Comparison of ENCODE assay signal across 9 cellular contexts in the genomic region with DNA sequence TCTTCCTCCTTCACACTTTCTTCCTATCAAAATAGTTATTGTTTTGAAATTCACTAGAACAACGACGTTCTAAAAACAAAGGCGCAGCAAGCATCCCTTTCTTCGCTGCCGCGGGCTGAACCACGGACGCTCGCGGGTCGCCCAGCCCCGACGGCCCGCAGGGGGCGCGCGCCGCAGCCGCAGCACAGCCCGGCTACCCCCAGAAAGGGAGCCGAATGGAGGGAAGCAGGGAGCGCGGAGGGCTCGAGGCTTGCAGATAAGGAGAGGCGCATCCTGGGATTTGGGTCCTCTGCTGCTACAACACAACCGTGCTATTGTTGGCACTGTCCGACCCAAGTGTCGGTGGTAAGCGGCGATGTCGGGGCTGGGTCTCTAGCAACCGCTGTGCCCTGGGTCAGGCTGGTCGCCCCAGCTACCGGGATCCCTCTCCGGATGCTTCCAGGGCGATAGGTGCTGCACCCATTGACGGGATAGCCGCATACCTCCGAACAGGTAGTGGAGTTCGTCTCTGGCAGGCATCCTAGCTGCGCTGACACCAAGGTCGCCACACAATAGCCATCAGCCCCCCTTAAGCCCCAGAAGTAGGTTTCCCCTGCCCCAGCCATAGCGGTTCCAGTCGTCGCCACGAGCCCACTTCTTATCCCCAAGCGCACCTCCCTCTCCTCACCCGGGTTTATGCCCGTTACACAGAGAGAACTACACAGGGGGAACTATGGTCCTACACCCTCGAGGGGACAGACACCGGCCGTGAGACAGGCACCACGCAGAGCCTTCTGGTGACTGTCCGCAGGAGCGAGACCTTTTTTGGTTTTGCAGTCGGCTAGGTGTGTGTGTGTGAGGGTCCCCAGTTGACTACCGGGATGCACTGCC. TPM values are rescaled to one million over a fixed set of nuclear protein-coding genes. Genes with fewer than 3 reads are reported as not detected.
DNase-seq lines count a peak whose midpoint lies in the region; ATAC-seq, FAIRE-seq and TF ChIP-seq lines count a peak whose summit lies in the region.
"Had no signal": no experiment of that assay in that cellular context is flagged by ENCODE, and none has a peak within 500 bp of the region (broad histone marks: within the 10 kb centered on the region; RNA-seq: fewer than 3 reads in every experiment).

No MANE protein-coding gene starts in this region.

- H3K27me3 ChIP-seq in ectodermal cell (ENCODE audit: control insufficient read depth, insufficient read depth, low read length, poor library complexity, severe bottlenecking) = peaks cover 84% of the 10 kb centered on the region
- peaks cover 91% of the 10 kb centered on the region for H3K27me3 ChIP-seq in neural progenitor cell

- no peak for DNase-seq in GM12864 (ENCODE audit: low read depth)
- DNase-seq in NCI-H748 (lab: John Stamatoyannopoulos, UW; ENCODE audit: unreplicated experiment) = peak; percentile 67
- peak; percentile 90 for DNase-seq in neural progenitor cell (ENCODE audit: low spot score)
- DNase-seq in HTR-8/SVneo (ENCODE audit: insufficient read length, low spot score) = no peak
- no peak for DNase-seq in A172 (ENCODE audit: low spot score)
- no peak for DNase-seq in COR-L47 (lab: John Stamatoyannopoulos, UW)

- ATAC-seq in GM18498 (IDR thresholded peaks at IDR 0.05; ENCODE audit: unreplicated experiment) = no peak

- H3K4me3 Mint-ChIP-seq in neural progenitor cell = peak overlapping the region; percentile 84

- no peak overlapping the region for H3K9ac ChIP-seq in neural progenitor cell

- peak overlapping the region; percentile 92 for H3K4me2 ChIP-seq in neural progenitor cell

- peaks cover 57% of the 10 kb centered on the region for H3K4me1 Mint-ChIP-seq in neural progenitor cell

- H3K27me3 Mint-ChIP-seq in neural progenitor cell (ENCODE audit: insufficient read depth, low read depth) = peaks cover 54% of the 10 kb centered on the region

- H2AFZ ChIP-seq in neural progenitor cell (replicated peaks) = no peak overlapping the region

- peaks cover 2% of the 10 kb centered on the region for H3K36me3 Mint-ChIP-seq in neural progenitor cell

- H3K27ac Mint-ChIP-seq in neural progenitor cell = no peak overlapping the region

- H3K9me3 Mint-ChIP-seq in neural progenitor cell = no peaks in the 10 kb centered on the region

- peaks cover 43% of the 10 kb centered on the region for H3K4me1 ChIP-seq in ectodermal cell (ENCODE audit: control insufficient read depth, insufficient read depth, low read length)
- peaks cover 35% of the 10 kb centered on the region for H3K4me1 ChIP-seq in neural progenitor cell

- H3K4me3 ChIP-seq in GM12864 (ENCODE audit: low read depth, low read length) (no peak overlapping the region), ectodermal cell (ENCODE audit: insufficient read depth, low read depth, low read length) (peak overlapping the region; percentile 29), neural progenitor cell (peak overlapping the region; percentile 50)
- H3K4me3 ChIP-seq: suprapubic skin had no signal

- peaks cover 23% of the 10 kb centered on the region for H3F3A ChIP-seq in neural progenitor cell (ENCODE audit: low read depth)

- H3K27ac ChIP-seq in ectodermal cell (ENCODE audit: insufficient read depth, low read depth, low read length, poor library complexity, severe bottlenecking) (no peak overlapping the region), neural progenitor cell (no peak overlapping the region)
- H3K27ac ChIP-seq: suprapubic skin had no signal

- H3K36me3 ChIP-seq in ectodermal cell (ENCODE audit: control insufficient read depth, insufficient read depth, low read length) (no peaks in the 10 kb centered on the region), neural progenitor cell (no peaks in the 10 kb centered on the region)
- H3K36me3 ChIP-seq: suprapubic skin had no signal

- WGBS in ectodermal cell, 2 experiments = 1 to 2% methylated on average over 57 of the region's 57 CpGs

- H3K79me2 ChIP-seq in neural progenitor cell (ENCODE audit: low read depth) = no peaks in the 10 kb centered on the region

- TF ChIP-seq CTCF in GM12864 (IDR thresholded peaks at IDR 0.05; ENCODE audit: low read depth, low read length, missing control alignments) = peak; percentile 50
- peak; percentile 97 for TF ChIP-seq CTCF in neural progenitor cell (IDR thresholded peaks at IDR 0.05)

- H3K9me3 ChIP-seq in ectodermal cell (ENCODE audit: control insufficient read depth, low read length) (no peaks in the 10 kb centered on the region), neural progenitor cell (ENCODE audit: low read depth) (no peaks in the 10 kb centered on the region)
- H3K9me3 ChIP-seq: suprapubic skin had no signal

- peaks cover 58% of the 10 kb centered on the region for H4K20me1 ChIP-seq in neural progenitor cell (ENCODE audit: low read depth)

- no peak for FAIRE-seq in HTR-8/SVneo (lab: Jason Lieb, UNC)

RNA-seq across cellular contexts. Expression of a gene that starts 6.0 kb away (rescaled TPM):
- polyA plus RNA-seq in ectodermal cell (2013, experiment 1 of 4) = 1.7 TPM
- polyA plus RNA-seq in ectodermal cell (2013, experiment 2 of 4) = 1.9 TPM
- 4.2 TPM for polyA plus RNA-seq in ectodermal cell (2013, experiment 3 of 4)
- polyA plus RNA-seq in ectodermal cell (2013, experiment 4 of 4) = 2.4 TPM
- 1.5 TPM in 2 replicates for total RNA-seq in neural progenitor cell (ENCODE audit: low replicate concordance)
- total RNA-seq in A172 (2014; rRNA removed; shearing (Covaris generic)) = 0.05 TPM in 1 of 2 replicates, not detected in the other

Comparison
In these comparisons a context has a peak if more than half of its experiments do, and no peak if none do; other contexts are left out.
1. DNase-seq: peak in NCI-H748 (single experiment) and neural progenitor cell (single experiment); none in GM12864 (single experiment), HTR-8/SVneo (single experiment), A172 (single experiment) and COR-L47 (single experiment).